8 cellular contexts compared by ENCODE assay signal in genomic region chr16:29806096-29806579, GRCh38. TPM values are rescaled to one million over a fixed set of nuclear protein-coding genes. Genes with fewer than 3 reads are reported as not detected.
DNase-seq lines count a peak whose midpoint lies in the region; ATAC-seq, FAIRE-seq and TF ChIP-seq lines count a peak whose summit lies in the region.

TSS of gene MAZ (plus strand) at chr16:29806529. CDS start at chr16:29806702, 173 bp downstream.

- H3K4me2 ChIP-seq in HCT116 (ENCODE audit: low read length): peak within 1 kb of the TSS; percentile 99

- no peaks in the 10 kb centered on the region for H3K9me2 ChIP-seq in HCT116 (ENCODE audit: insufficient read depth)

- H3K27ac ChIP-seq in CD4-positive, alpha-beta memory T cell (ENCODE audit: low read depth, low read length): peak within 1 kb of the TSS; percentile 86
- H3K27ac ChIP-seq in HCT116 (ENCODE audit: low read depth, low read length) (peak within 1 kb of the TSS; percentile 100), SJCRH30 (peak within 1 kb of the TSS; percentile 67)

- H3K4me1 ChIP-seq in CD4-positive, alpha-beta memory T cell (ENCODE audit: insufficient read depth, low read length): peaks cover 52% of the 10 kb centered on the region
- H3K4me1 ChIP-seq in HCT116 (ENCODE audit: control insufficient read depth in 1 of 2, insufficient read depth in 2 of 2, low read length in 2 of 2): peaks cover 31 to 61% of the 10 kb centered on the region in 2 experiments
- peaks cover 26% of the 10 kb centered on the region; the same call in 1 of the 2 replicates for H3K4me1 ChIP-seq in SJCRH30

- peak within 1 kb of the TSS in 1 of 2 donors; percentile 95 for H3K4me3 ChIP-seq in CD4-positive, alpha-beta memory T cell (ENCODE audit: low read length in 2 of 2)
- H3K4me3 ChIP-seq in HCT116 (replicated peaks in 1 of 2; ENCODE audit: low read depth in 1 of 2, low read length in 2 of 2): peak within 1 kb of the TSS; percentile 67 to 74
- H3K4me3 ChIP-seq in SJCRH30: peak within 1 kb of the TSS; percentile 63
- peak within 1 kb of the TSS; percentile 64 for H3K4me3 ChIP-seq in bronchial epithelial cell (ENCODE audit: low read depth, low read length)

- H3K4me3 Mint-ChIP-seq in CD4-positive, alpha-beta memory T cell: peak within 1 kb of the TSS; percentile 99 to 100 (median 100)

- H3K9ac ChIP-seq in HCT116 (ENCODE audit: low read length): peak within 1 kb of the TSS; percentile 95

- H3K27ac Mint-ChIP-seq in CD4-positive, alpha-beta memory T cell: peak within 1 kb of the TSS; percentile 99 to 100 (median 99)

- CTCF ChIA-PET in CD4-positive, alpha-beta memory T cell (lab: Charles Lee; ENCODE audit: partially characterized antibody): interaction anchor here (0.6 to 3.1 kb wide), 3 partner anchors 10 to 43 kb away, joined by 3 to 84 read pairs (median 4); partner anchors contain the start of gene PAGR1
- CTCF ChIA-PET in HCT116 (lab: Charles Lee): interaction anchor here (0.6 to 3.5 kb wide), 3 partner anchors 8 to 42 kb away, joined by 3 to 36 read pairs (median 33); partner anchors contain the start of gene PAGR1

- H3K9me3 Mint-ChIP-seq in CD4-positive, alpha-beta memory T cell: peaks cover 0 to 7% (median 0%) of the 10 kb centered on the region in 8 donors

- no peaks in the 10 kb centered on the region for H3K27me3 Mint-ChIP-seq in CD4-positive, alpha-beta memory T cell

- TF ChIP-seq RAD21 in HCT116 (IDR thresholded peaks at IDR 0.05; ENCODE audit: low read depth): no peak

- H4K20me1 ChIP-seq in HCT116 (ENCODE audit: insufficient read depth): no peaks in the 10 kb centered on the region

- no peak for FAIRE-seq in bronchial epithelial cell (lab: Jason Lieb, UNC)

- TF ChIP-seq CTCF in HCT116 (IDR thresholded peaks at IDR 0.05 in 2 of 3, conservative IDR thresholded peaks at IDR 0.05 in 1 of 3; ENCODE audit: borderline replicate concordance in 1 of 3, insufficient read depth in 1 of 3, low read depth in 2 of 3, low read length in 2 of 3): no peak
- no peak for TF ChIP-seq CTCF in bronchial epithelial cell (IDR thresholded peaks at IDR 0.05; ENCODE audit: insufficient read depth, low read length, severe bottlenecking)

- RAD21 ChIA-PET in HCT116 (lab: Charles Lee; ENCODE audit: low non-redundant PET in 1 of 2, low total read pairs in 2 of 2, uncharacterized antibody in 2 of 2, unreplicated experiment in 2 of 2): interaction anchor here in 1 of 2 experiments (0.9 kb wide), 1 partner anchor 10 kb away, joined by 9 read pairs; the partner anchor contains the start of gene PAGR1

- H3K36me3 ChIP-seq in CD4-positive, alpha-beta memory T cell (ENCODE audit: insufficient read depth, low read length): peaks cover 13% of the 10 kb centered on the region
- peaks cover 6 to 33% of the 10 kb centered on the region in 2 experiments; a peak in 3 of 4 replicates for H3K36me3 ChIP-seq in HCT116 (ENCODE audit: control insufficient read depth in 1 of 2, insufficient read depth in 2 of 2, low read length in 2 of 2)
- peaks cover 51% of the 10 kb centered on the region for H3K36me3 ChIP-seq in SJCRH30
- H3K36me3 ChIP-seq in bronchial epithelial cell (ENCODE audit: control insufficient read depth, insufficient read depth, low read length): peaks cover 13% of the 10 kb centered on the region

- intact Hi-C loops in CD4-positive, alpha-beta memory T cell (cut with micrococcal nuclease): loop anchor here (5.0 to 10.0 kb wide), 3 partner anchors 156 to 571 kb away; partner anchors contain the start of gene TMEM219
- intact Hi-C loops in HCT116 (cut with micrococcal nuclease): no loop called here

- H3K9me3 ChIP-seq in CD4-positive, alpha-beta memory T cell (ENCODE audit: control insufficient read depth in 1 of 2, low read length in 2 of 2): no peaks in the 10 kb centered on the region
- no peaks in the 10 kb centered on the region for H3K9me3 ChIP-seq in HCT116 (ENCODE audit: control insufficient read depth in 1 of 2, insufficient read depth in 1 of 2, low read depth in 1 of 2, low read length in 2 of 2)
- no peaks in the 10 kb centered on the region for H3K9me3 ChIP-seq in SJCRH30 (replicated peaks)

- peak; percentile 11 for TF ChIP-seq POLR2A in HCT116 (IDR thresholded peaks at IDR 0.05; ENCODE audit: borderline replicate concordance, extremely low read depth, insufficient read depth, insufficient read length)

- peak in 1 of 5 donors; percentile 72 for DNase-seq in CD4-positive, alpha-beta memory T cell
- DNase-seq in HCT116 (ENCODE audit: low read depth, low spot score) (peak; percentile 83), SJCRH30 (no peak), bronchial epithelial cell (ENCODE audit: low read depth) (peak; percentile 72), kidney tubule cell (ENCODE audit: low spot score) (peak; percentile 93)
- peak in 2 of 3 experiments; percentile 63 to 75 for DNase-seq in stimulated activated CD4-positive, alpha-beta T cell treated with anti-CD3 and anti-CD28 coated beads, TNF-alpha, amount 100 ng/mL, for 24 hours (ENCODE audit: low read depth in 3 of 3)

- H3K36me3 Mint-ChIP-seq in CD4-positive, alpha-beta memory T cell: peaks cover 14 to 43% of the 10 kb centered on the region in 2 donors

- ATAC-seq in HCT116 (peak; percentile 34), GM21737 (IDR thresholded peaks at IDR 0.05; ENCODE audit: unreplicated experiment) (no peak), GM19455 (IDR thresholded peaks at IDR 0.05; ENCODE audit: unreplicated experiment) (no peak)

- POLR2A ChIA-PET in CD4-positive, alpha-beta memory T cell (lab: Charles Lee; ENCODE audit: partially characterized antibody): interaction anchor here (0.6 to 24.0 kb wide), 16 partner anchors 12 to 259 kb away, joined by 4 to 522 read pairs (median 15); partner anchors contain the start of genes ALDOA, C16orf54, INO80E and KIF22
- POLR2A ChIA-PET in HCT116 (lab: Charles Lee): interaction anchor here (0.7 to 1.2 kb wide), 3 partner anchors 14 to 106 kb away, joined by 3 to 4 read pairs (median 4); partner anchors contain the start of genes KIF22 and MVP

- H3K4me1 Mint-ChIP-seq in CD4-positive, alpha-beta memory T cell: peaks cover 32 to 59% (median 43%) of the 10 kb centered on the region in 4 donors

- peaks cover 35% of the 10 kb centered on the region for H3K79me2 ChIP-seq in HCT116 (ENCODE audit: insufficient read depth, low read length)

- H3K27me3 ChIP-seq in CD4-positive, alpha-beta memory T cell (ENCODE audit: insufficient read depth, low read length): no peaks in the 10 kb centered on the region
- H3K27me3 ChIP-seq in HCT116 (ENCODE audit: insufficient read depth, low read length) (no peaks in the 10 kb centered on the region), SJCRH30 (no peaks in the 10 kb centered on the region), bronchial epithelial cell (ENCODE audit: control insufficient read depth, insufficient read depth, low read length) (no peaks in the 10 kb centered on the region)

- no TSS peak for BruUV-seq in HCT116 (replicated peaks; lab: Mats Ljungman, UMichigan)

- no peak within 1 kb of the TSS for H2AFZ ChIP-seq in HCT116 (ENCODE audit: low read depth, low read length, poor library complexity, severe bottlenecking)

TF ChIP-seq in HCT116, 20 proteins besides CTCF, POLR2A, EP300 and RAD21:
- TF ChIP-seq REST (IDR thresholded peaks at IDR 0.05; ENCODE audit: low read depth) (no peak), YY1 (IDR thresholded peaks at IDR 0.05; ENCODE audit: extremely low read depth, insufficient replicate concordance, low read depth, low read length) (peak; percentile 27), POLR2AphosphoS5 (IDR thresholded peaks at IDR 0.05; ENCODE audit: low read depth, low read length) (no peak), SIN3A (IDR thresholded peaks at IDR 0.05; ENCODE audit: low read depth) (no peak), FOSL1 (IDR thresholded peaks at IDR 0.05; ENCODE audit: low read depth) (no peak)

RNA-seq across cellular contexts. Expression of gene MAZ, which starts in this region (rescaled TPM):
- 100 to 1,000 TPM; 258 to 264 TPM for total RNA-seq in CD4-positive, alpha-beta memory T cell
- 10 to 100 TPM; 40.3 to 69.1 TPM for polyA plus RNA-seq in CD4-positive, alpha-beta memory T cell
- total RNA-seq in HCT116 (2021; ENCODE audit: unreplicated experiment) (256 TPM), bronchial epithelial cell (125 and 168 TPM in 2 replicates)
- 305 and 354 TPM in 2 replicates for polyA plus RNA-seq in HCT116 (2012)
- total RNA-seq in SJCRH30 (2014; rRNA removed; shearing (Covaris generic)): 186 and 221 TPM in 2 replicates

Comparison
In these comparisons a context has a peak if more than half of its experiments do, and no peak if none do; other contexts are left out.
1. DNase-seq: peak in HCT116 (single experiment), bronchial epithelial cell (single experiment), kidney tubule cell (single experiment) and stimulated activated CD4-positive, alpha-beta T cell treated with anti-CD3 and anti-CD28 coated beads, TNF-alpha, amount 100 ng/mL, for 24 hours (2 of 3); none in SJCRH30 (0 of 2).
2. Peak in every context shown above with its lines, with median percentiles within 50 percentile points of each other: H3K27ac ChIP-seq.